Comparison of ENCODE assay signal across 10 cellular contexts in genomic region chr10:132515811-132516726, GRCh38. TPM values are rescaled to one million over a fixed set of nuclear protein-coding genes. Genes with fewer than 3 reads are reported as not detected.
DNase-seq lines count a peak whose midpoint lies in the region; ATAC-seq and TF ChIP-seq lines count a peak whose summit lies in the region.
"Had no signal": no experiment of that assay in that cellular context is flagged by ENCODE, and none has a peak within 500 bp of the region (broad histone marks: within the 10 kb centered on the region; RNA-seq: fewer than 3 reads in every experiment).

No MANE protein-coding gene starts in this region.

- H3K27ac ChIP-seq in SJSA1 (peak overlapping the region; percentile 85), skeletal muscle tissue (ENCODE audit: low read depth, low read length) (peak overlapping the region; percentile 98)

- TF ChIP-seq CTCF in GM13977 (IDR thresholded peaks at IDR 0.05; ENCODE audit: extremely low read depth, insufficient read depth, missing control alignments): no peak

- ATAC-seq in left lobe of liver (no peak), GM18498 (IDR thresholded peaks at IDR 0.05; ENCODE audit: unreplicated experiment) (no peak), GM21367 (IDR thresholded peaks at IDR 0.05; ENCODE audit: unreplicated experiment) (no peak)

- no peaks in the 10 kb centered on the region for H3K36me3 ChIP-seq in SJSA1
- no peaks in the 10 kb centered on the region for H3K36me3 ChIP-seq in skeletal muscle tissue (ENCODE audit: control insufficient read depth in 3 of 3, insufficient read depth in 3 of 3, low read length in 3 of 3)

- in situ Hi-C loops in GM13977 (cut with MboI; ENCODE audit: low pct_unique_long_range_greater_than_20kb, low sequenced_read_pairs, unreplicated experiment): no loop called here

- no peak overlapping the region; the same call in 1 of the 2 replicates for H3K4me3 ChIP-seq in SJSA1
- H3K4me3 ChIP-seq in skeletal muscle tissue (ENCODE audit: low read length in 3 of 3): peak overlapping the region in 2 of 3 donors; percentile 66 to 70

- DNase-seq in GM13977 (ENCODE audit: low spot score) (peak; percentile 14), SJSA1 (ENCODE audit: low read depth in 1 of 2, low spot score in 2 of 2) (no peak), left lobe of liver (ENCODE audit: low spot score) (peak; percentile 45), GDM1 (lab: John Stamatoyannopoulos, UW) (no peak), middle frontal gyrus (ENCODE audit: extremely low spot score, low spot score) (no peak)
- DNase-seq: effector CD8-positive, alpha-beta T cell; NCI-H1105 treated with DMSO at 0.1 percent for 48 hours had no signal

- peaks cover 46% of the 10 kb centered on the region for H3K4me1 ChIP-seq in SJSA1 (replicated peaks)
- H3K4me1 ChIP-seq in skeletal muscle tissue (ENCODE audit: control insufficient read depth in 3 of 3, insufficient read depth in 3 of 3, low read length in 3 of 3): peaks cover 58 to 63% (median 63%) of the 10 kb centered on the region in 3 donors

- H3K9ac ChIP-seq in skeletal muscle tissue (ENCODE audit: low read depth in 1 of 3, low read length in 3 of 3): peak overlapping the region in 2 of 3 donors; percentile 64 to 88

- no peaks in the 10 kb centered on the region for H3K27me3 ChIP-seq in SJSA1 (replicated peaks)
- H3K27me3 ChIP-seq in skeletal muscle tissue (ENCODE audit: control insufficient read depth in 3 of 3, insufficient read depth in 3 of 3, low read length in 3 of 3): no peaks in the 10 kb centered on the region

- H3K9me3 ChIP-seq in SJSA1 (replicated peaks): no peaks in the 10 kb centered on the region
- no peaks in the 10 kb centered on the region for H3K9me3 ChIP-seq in skeletal muscle tissue (ENCODE audit: control insufficient read depth in 3 of 3, low read length in 3 of 3)

RNA-seq across cellular contexts. Expression of gene INPP5A, which starts 21.5 kb away (rescaled TPM):
- total RNA-seq in SJSA1 (2014; rRNA removed; shearing (Covaris generic)): 56.8 and 62.3 TPM in 2 replicates
- total RNA-seq in left lobe of liver (18.3 TPM), skeletal muscle tissue (50.6 TPM)

Comparison
In these comparisons a context has a peak if more than half of its experiments do, and no peak if none do; other contexts are left out.
1. DNase-seq: peak in GM13977 (single experiment) and left lobe of liver (single experiment); none in SJSA1 (0 of 2), GDM1 (single experiment) and middle frontal gyrus (single experiment).